ENCODE assay signal across 16 cellular contexts in the genomic region with DNA sequence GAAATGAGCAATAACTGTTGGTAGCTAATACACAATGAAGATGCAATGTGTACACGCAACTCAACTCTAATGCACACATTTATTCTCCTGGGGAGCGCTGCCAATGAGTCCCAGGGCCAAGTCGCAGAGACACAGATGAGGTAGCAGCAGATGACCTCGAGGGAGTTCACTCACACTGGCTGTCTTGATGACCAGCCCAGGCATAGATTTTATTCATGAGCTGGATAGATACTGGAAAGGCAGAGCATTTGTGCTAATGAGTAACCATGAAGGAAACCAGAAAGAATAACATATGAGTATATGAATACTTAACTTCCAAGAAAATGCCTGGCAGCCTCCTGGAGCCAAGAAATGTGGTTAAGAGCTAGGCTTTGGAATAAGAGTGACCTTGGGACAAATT. TPM values are rescaled to one million over a fixed set of nuclear protein-coding genes. Genes with fewer than 3 reads are reported as not detected.
DNase-seq lines count a peak whose midpoint lies in the region; ATAC-seq and TF ChIP-seq lines count a peak whose summit lies in the region.
"Had no signal": no experiment of that assay in that cellular context is flagged by ENCODE, and none has a peak within 500 bp of the region (broad histone marks: within the 10 kb centered on the region; RNA-seq: fewer than 3 reads in every experiment).

No MANE protein-coding gene starts in this region.

- H4K8ac ChIP-seq in mesenchymal stem cell (ENCODE audit: low read length) (no peak overlapping the region), mesendoderm (ENCODE audit: low read depth, low read length) (no peak overlapping the region)

- H3K36me3 ChIP-seq in MG63 (peaks cover 73% of the 10 kb centered on the region), mesenchymal stem cell (ENCODE audit: control insufficient read depth in 1 of 2, insufficient read depth in 2 of 2, low read depth in 1 of 2, low read length in 2 of 2) (peaks cover 6 to 37% of the 10 kb centered on the region in 2 experiments), mesendoderm (ENCODE audit: control insufficient read depth, insufficient read depth, low read length) (no peaks in the 10 kb centered on the region)

- H4K91ac ChIP-seq in mesenchymal stem cell (ENCODE audit: low read length): no peak overlapping the region

- TF ChIP-seq CTCF in epithelial cell of proximal tubule (conservative IDR thresholded peaks at IDR 0.05; ENCODE audit: low read depth, low read length): no peak

- H3K4me2 ChIP-seq in mesenchymal stem cell (ENCODE audit: low read length, poor library complexity, severe bottlenecking) (peak overlapping the region; percentile 7), mesendoderm (ENCODE audit: low read length) (no peak overlapping the region)
- H3K4me2 ChIP-seq: GM23338 had no signal

- no peaks in the 10 kb centered on the region for H3K79me1 ChIP-seq in mesenchymal stem cell (replicated peaks; ENCODE audit: low read length, poor library complexity, severe bottlenecking)
- H3K79me1 ChIP-seq in mesendoderm (ENCODE audit: low read length): no peaks in the 10 kb centered on the region

- H3K79me2 ChIP-seq in mesendoderm (ENCODE audit: control insufficient read depth, insufficient read depth, low read length): no peaks in the 10 kb centered on the region

- no peak for ATAC-seq in HG03432 (IDR thresholded peaks at IDR 0.05; ENCODE audit: unreplicated experiment)
- ATAC-seq: GM23338, SK-N-SH treated with all-trans-retinoic acid at 6 μM for 48 hours had no signal

- H2AK5ac ChIP-seq in mesenchymal stem cell (ENCODE audit: low read length, severe bottlenecking): no peak overlapping the region
- H2AK5ac ChIP-seq in mesendoderm (ENCODE audit: low read length): no peak overlapping the region

- H3K9ac ChIP-seq in mesenchymal stem cell (ENCODE audit: low read length) (no peak overlapping the region), mesendoderm (ENCODE audit: low read length) (no peak overlapping the region)

- H2BK120ac ChIP-seq in mesenchymal stem cell (ENCODE audit: low read depth, low read length): no peak overlapping the region
- no peak overlapping the region for H2BK120ac ChIP-seq in mesendoderm (ENCODE audit: low read depth, low read length)

- H3K14ac ChIP-seq in mesenchymal stem cell (ENCODE audit: low read length in 2 of 2): peak overlapping the region in 1 of 2 experiments; percentile 39

- H3K9me3 ChIP-seq in MG63 (peaks cover 16% of the 10 kb centered on the region), mesenchymal stem cell (ENCODE audit: control insufficient read depth, low read length) (peaks cover 3% of the 10 kb centered on the region)

- H3K23ac ChIP-seq in mesenchymal stem cell (ENCODE audit: low read length in 2 of 2) (no peak overlapping the region), mesendoderm (ENCODE audit: low read length) (no peak overlapping the region)

- H3K27me3 ChIP-seq in MG63: no peaks in the 10 kb centered on the region
- no peaks in the 10 kb centered on the region for H3K27me3 ChIP-seq in mesenchymal stem cell (ENCODE audit: control insufficient read depth in 1 of 2, insufficient read depth in 1 of 2, low read length in 2 of 2)
- no peaks in the 10 kb centered on the region for H3K27me3 ChIP-seq in mesendoderm (ENCODE audit: insufficient read depth, low read length, poor library complexity)

- no peak overlapping the region for H2BK5ac ChIP-seq in mesenchymal stem cell (ENCODE audit: low read depth, low read length, poor library complexity, severe bottlenecking)
- no peak overlapping the region for H2BK5ac ChIP-seq in mesendoderm (ENCODE audit: low read length)

- H3K27ac ChIP-seq in mesenchymal stem cell (ENCODE audit: low read length, poor library complexity, severe bottlenecking) (peak overlapping the region; percentile 67), mesendoderm (ENCODE audit: low read depth, low read length) (no peak overlapping the region)

- no peak overlapping the region for H4K5ac ChIP-seq in mesendoderm (ENCODE audit: low read length)

- no peak overlapping the region for H3K4ac ChIP-seq in mesenchymal stem cell (ENCODE audit: low read depth in 1 of 2, low read length in 2 of 2)
- no peak overlapping the region for H3K4ac ChIP-seq in mesendoderm (ENCODE audit: low read depth, low read length)

- H3K4me3 ChIP-seq in MG63 (no peak overlapping the region), epithelial cell of proximal tubule (ENCODE audit: low read depth, low read length) (no peak overlapping the region), mesenchymal stem cell (ENCODE audit: insufficient read depth in 1 of 2, low read depth in 1 of 2, low read length in 2 of 2) (no peak overlapping the region), mesendoderm (ENCODE audit: low read length) (no peak overlapping the region)
- H3K4me3 ChIP-seq: GM23338 had no signal

- 97% methylated on average over 4 of the region's 4 CpGs for whole genome bisulfite sequencing in mesenchymal stem cell
- WGBS in mesendoderm (ENCODE audit: extremely low coverage, insufficient coverage, low lambda C conversion rate): no CpG with 5 or more reads among the region's 4 CpGs

- no peak overlapping the region for H2AFZ ChIP-seq in mesenchymal stem cell (ENCODE audit: low read depth, low read length)
- H2AFZ ChIP-seq: GM23338 had no signal

- H3K18ac ChIP-seq in mesenchymal stem cell (ENCODE audit: low read depth in 1 of 2, low read length in 2 of 2): no peak overlapping the region
- no peak overlapping the region for H3K18ac ChIP-seq in mesendoderm (ENCODE audit: low read length)

- no peak overlapping the region for H3K56ac ChIP-seq in mesendoderm (ENCODE audit: low read length)

- H2BK12ac ChIP-seq in mesenchymal stem cell (ENCODE audit: low read length in 2 of 2): no peak overlapping the region

- H2BK15ac ChIP-seq in mesenchymal stem cell (ENCODE audit: low read depth, poor library complexity, severe bottlenecking): no peak overlapping the region
- H2BK15ac ChIP-seq in mesendoderm (replicated peaks; ENCODE audit: low read depth): no peak overlapping the region

- H3K4me1 ChIP-seq in mesenchymal stem cell (ENCODE audit: control insufficient read depth, insufficient read depth, low read depth, low read length) (peaks cover 9% of the 10 kb centered on the region), mesendoderm (ENCODE audit: control insufficient read depth, low read depth, low read length) (no peaks in the 10 kb centered on the region)

- DNase-seq in MG63: peak; percentile 81
- DNase-seq in epithelial cell of proximal tubule (ENCODE audit: low read depth): peak; percentile 22
- no peak for DNase-seq in mesenchymal stem cell
- no peak for DNase-seq in DMS 273 treated with DMSO at 0.1 percent for 48 hours (lab: John Stamatoyannopoulos, UW)
- no peak for DNase-seq in Kasumi-1 (lab: John Stamatoyannopoulos, UW)
- DNase-seq in mesendoderm: no peak
- DNase-seq: ACHN, NCI-H1105 treated with DMSO at 0.1 percent for 48 hours, NCI-H1694, NCI-H510A treated with DMSO at 0.1 percent for 48 hours, NCI-H774, OCI-M1, SIG-M5 had no signal

RNA-seq across cellular contexts. Expression of a gene that starts 42.3 kb away (rescaled TPM):
- 1.2 TPM in 1 of 2 replicates, not detected in the other for total RNA-seq in MG63 (2014; rRNA removed; shearing (Covaris generic); ENCODE audit: low replicate concordance)
- 2.6 and 3.6 TPM in 2 replicates for total RNA-seq in epithelial cell of proximal tubule
- 0.15 TPM for polyA plus RNA-seq in mesenchymal stem cell (2013, experiment 1 of 2)
- 0.36 TPM for polyA plus RNA-seq in mesenchymal stem cell (2013, experiment 2 of 2)
- polyA plus RNA-seq in mesendoderm (2013, experiment 1 of 2): 35.4 TPM
- polyA plus RNA-seq in mesendoderm (2013, experiment 2 of 2): 35.7 TPM

Comparison
In these comparisons a context has a peak if more than half of its experiments do, and no peak if none do; other contexts are left out.
1. DNase-seq: peak in MG63 (single experiment) and epithelial cell of proximal tubule (single experiment); none in mesenchymal stem cell (single experiment), DMS 273 treated with DMSO at 0.1 percent for 48 hours (single experiment), Kasumi-1 (0 of 2) and mesendoderm (single experiment).